In the genomic region with DNA sequence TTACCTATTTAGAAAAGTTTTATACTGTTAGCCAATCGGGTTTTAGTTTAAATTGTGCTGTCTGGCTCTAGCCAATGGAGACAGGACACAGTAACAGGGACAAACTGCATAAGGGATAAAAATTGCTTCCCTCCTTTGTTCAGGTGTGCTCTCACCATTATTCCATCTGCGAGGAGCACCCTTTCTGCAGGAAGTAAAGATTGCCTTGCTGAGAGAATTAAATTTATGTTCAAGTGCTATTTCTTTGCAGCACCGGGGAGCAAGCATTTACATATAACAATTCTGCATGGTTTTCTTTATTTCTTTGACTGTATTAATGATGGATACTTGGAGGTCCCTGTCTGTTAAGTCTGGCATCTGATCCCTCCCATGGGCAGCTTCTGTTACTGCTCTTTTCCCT, we compare ENCODE assay signal across 28 cellular contexts.
"Had no signal": no experiment of that assay in that cellular context is flagged by ENCODE, and none has a peak within 500 bp of the region (broad histone marks: within the 10 kb centered on the region; RNA-seq: fewer than 3 reads in every experiment).

No MANE protein-coding gene starts in this region.

- FAIRE-seq: urothelium cell line had no signal

- H3K27ac ChIP-seq: stomach, suprapubic skin, testis, thoracic aorta, thyroid gland, tibial artery, tibial nerve, transverse colon, upper lobe of left lung, upper lobe of right lung, uterus, vagina had no signal

- H3K27me3 ChIP-seq: testis, thyroid gland, tibial nerve, upper lobe of left lung, upper lobe of right lung, uterus, vagina had no signal

- ATAC-seq: stimulated activated effector memory CD8-positive, alpha-beta T cell treated with anti-CD3 and anti-CD28 coated beads, Interleukin-12 subunit alpha, Interleukin-12 subunit beta, amount 100 ng/mL, for 72 hours; stimulated activated memory B cell treated with anti-CD40 and anti-IgM and Interleukin-4, amounts not matched to agents 10 μg/mL and 1 μg/mL and 100 μg/mL, for 72 hours; stimulated activated naive B cell treated with anti-CD40 and anti-IgM and Interleukin-4, amounts not matched to agents 10 μg/mL and 1 μg/mL and 100 μg/mL, for 72 hours; stimulated activated naive CD8-positive, alpha-beta T cell treated with anti-CD3 and anti-CD28 coated beads, Interleukin-15, amount 100 ng/mL, for 72 hours; stimulated activated naive CD8-positive, alpha-beta T cell treated with anti-CD3 and anti-CD28 coated beads, Interleukin-15, Interleukin-2, amounts not matched to agents 100 U/mL and 50 U/mL, for 24 hours; upper lobe of right lung had no signal

- DNase-seq: stimulated activated CD4-positive, alpha-beta T cell treated with anti-CD3 and anti-CD28 coated beads, Interleukin-2, amount 100 ng/mL, for 48 hours; stimulated activated CD4-positive, alpha-beta T cell treated with anti-CD3 and anti-CD28 coated beads, Interleukin-4, amount 100 ng/mL, for 1 hour; stimulated activated CD4-positive, alpha-beta T cell treated with anti-CD3 and anti-CD28 coated beads, Interleukin-4, amount 100 ng/mL, for 24 hours; stimulated activated CD4-positive, alpha-beta T cell treated with anti-CD3 and anti-CD28 coated beads, Interleukin-4, amount 100 ng/mL, for 4 hours; stimulated activated CD8-positive, alpha-beta memory T cell treated with anti-CD3 and anti-CD28 coated beads, Interleukin-4, amount 100 ng/mL, for 48 hours; stimulated activated naive B cell treated with anti-CD40 and anti-IgM and Interleukin-4, amounts not matched to agents 10 μg/mL and 1 μg/mL and 100 μg/mL, for 72 hours; stimulated activated naive CD4-positive, alpha-beta T cell; stimulated activated naive CD4-positive, alpha-beta T cell treated with Interleukin-2 at 50 U/mL for 16 hours; stimulated activated naive CD8-positive, alpha-beta T cell treated with anti-CD3 and anti-CD28 coated beads, Interleukin-15, amount 100 ng/mL, for 72 hours; stimulated activated naive CD8-positive, alpha-beta T cell treated with anti-CD3 and anti-CD28 coated beads, Interleukin-15, Interleukin-2, amounts not matched to agents 100 U/mL and 50 U/mL, for 24 hours; stomach; testis; thyroid gland; tibial artery; transverse colon; trophoblast cell; upper lobe of left lung; upper lobe of right lung; uterus had no signal

- H3K9me3 ChIP-seq: testis, thyroid gland, vagina had no signal

- H3K27ac Mint-ChIP-seq: stimulated activated effector memory CD8-positive, alpha-beta T cell treated with anti-CD3 and anti-CD28 coated beads, Interleukin-12 subunit alpha, Interleukin-12 subunit beta, amount 100 ng/mL, for 72 hours; stimulated activated memory B cell treated with anti-CD40 and anti-IgM and Interleukin-4, amounts not matched to agents 10 μg/mL and 1 μg/mL and 100 μg/mL, for 72 hours; stimulated activated naive B cell treated with anti-CD40 and anti-IgM and Interleukin-4, amounts not matched to agents 10 μg/mL and 1 μg/mL and 100 μg/mL, for 72 hours; stimulated activated naive CD8-positive, alpha-beta T cell treated with anti-CD3 and anti-CD28 coated beads, Interleukin-15, amount 100 ng/mL, for 72 hours; stimulated activated naive CD8-positive, alpha-beta T cell treated with anti-CD3 and anti-CD28 coated beads, Interleukin-15, Interleukin-2, amounts not matched to agents 100 ng/mL and 50 ng/mL, for 24 hours; type B pancreatic cell had no signal

- H3K4me3 Mint-ChIP-seq: stimulated activated effector memory CD8-positive, alpha-beta T cell treated with anti-CD3 and anti-CD28 coated beads, Interleukin-12 subunit alpha, Interleukin-12 subunit beta, amount 100 ng/mL, for 72 hours; stimulated activated memory B cell treated with anti-CD40 and anti-IgM and Interleukin-4, amounts not matched to agents 10 μg/mL and 1 μg/mL and 100 μg/mL, for 72 hours; stimulated activated naive B cell treated with anti-CD40 and anti-IgM and Interleukin-4, amounts not matched to agents 10 μg/mL and 1 μg/mL and 100 μg/mL, for 72 hours; stimulated activated naive CD8-positive, alpha-beta T cell treated with anti-CD3 and anti-CD28 coated beads, Interleukin-15, amount 100 ng/mL, for 72 hours; stimulated activated naive CD8-positive, alpha-beta T cell treated with anti-CD3 and anti-CD28 coated beads, Interleukin-15, Interleukin-2, amounts not matched to agents 100 ng/mL and 50 ng/mL, for 24 hours; type B pancreatic cell had no signal

- H3K4me1 Mint-ChIP-seq: stimulated activated effector memory CD8-positive, alpha-beta T cell treated with anti-CD3 and anti-CD28 coated beads, Interleukin-12 subunit alpha, Interleukin-12 subunit beta, amount 100 ng/mL, for 72 hours; stimulated activated memory B cell treated with anti-CD40 and anti-IgM and Interleukin-4, amounts not matched to agents 10 μg/mL and 1 μg/mL and 100 μg/mL, for 72 hours; stimulated activated naive B cell treated with anti-CD40 and anti-IgM and Interleukin-4, amounts not matched to agents 10 μg/mL and 1 μg/mL and 100 μg/mL, for 72 hours; stimulated activated naive CD8-positive, alpha-beta T cell treated with anti-CD3 and anti-CD28 coated beads, Interleukin-15, amount 100 ng/mL, for 72 hours had no signal

- H3K4me3 ChIP-seq: stomach, suprapubic skin, testis, thoracic aorta, thyroid gland, tibial artery, tibial nerve, transverse colon, upper lobe of left lung, upper lobe of right lung, uterus, vagina had no signal

- H3K36me3 Mint-ChIP-seq: stimulated activated effector memory CD8-positive, alpha-beta T cell treated with anti-CD3 and anti-CD28 coated beads, Interleukin-12 subunit alpha, Interleukin-12 subunit beta, amount 100 ng/mL, for 72 hours; type B pancreatic cell had no signal

- H3K4me1 ChIP-seq: stomach, suprapubic skin, testis, thyroid gland, tibial artery, tibial nerve, transverse colon, upper lobe of left lung, upper lobe of right lung, uterus, vagina had no signal

- H3K36me3 ChIP-seq: stomach, suprapubic skin, thoracic aorta, thyroid gland, tibial artery, tibial nerve, transverse colon, upper lobe of left lung, upper lobe of right lung, uterus, vagina had no signal
